In genomic region chr9:127224178-127224882, GRCh38 we compare ENCODE assay signal across 8 cellular contexts. TPM values are rescaled to one million over a fixed set of nuclear protein-coding genes. Genes with fewer than 3 reads are reported as not detected.
DNase-seq lines count a peak whose midpoint lies in the region; ATAC-seq and TF ChIP-seq lines count a peak whose summit lies in the region.

No MANE protein-coding gene starts in this region.

- H3K27ac ChIP-seq in left lung, result peak overlapping the region; percentile 62 to 68

- DNase-seq in AG08395 (ENCODE audit: low spot score), result peak; percentile 74
- peak; percentile 79 for DNase-seq in NCI-H460 (ENCODE audit: extremely low read depth, low read depth)
- DNase-seq in activated CD4-positive, alpha-beta T cell treated with anti-CD3 and anti-CD28 coated beads, Interleukin-2, amount 50 U/mL, for 24 hours (ENCODE audit: low read depth in 1 of 2, low spot score in 1 of 2), result peak; percentile 75 to 79
- peak; percentile 49 for DNase-seq in dedifferentiated amniotic fluid mesenchymal stem cell (ENCODE audit: extremely low spot score)
- peak; percentile 92 to 96 for DNase-seq in left lung
- peak; percentile 90 for DNase-seq in stimulated activated CD4-positive, alpha-beta T cell treated with anti-CD3 and anti-CD28 coated beads, Interleukin-1b, Interleukin-23, amount 100 ng/mL, for 48 hours

- no peak for TF ChIP-seq CTCF in left lung (IDR thresholded peaks at IDR 0.05)

- H3K36me3 ChIP-seq in left lung, result no peaks in the 10 kb centered on the region

- TF ChIP-seq POLR2A in GM18951 (IDR thresholded peaks at IDR 0.05; ENCODE audit: extremely low read depth, insufficient read depth, insufficient read length), result peak; percentile 31

- no peaks in the 10 kb centered on the region for H3K9me3 ChIP-seq in left lung

- H3K27me3 ChIP-seq in left lung, result peaks cover 0 to 25% of the 10 kb centered on the region in 2 donors

- in situ Hi-C loops in GM18951 (cut with MboI; ENCODE audit: low sequenced_read_pairs, unreplicated experiment), result no loop called here

- H3K4me3 ChIP-seq in left lung, result peak overlapping the region; percentile 41 to 75

- intact Hi-C loops in left lung (cut with DNase I), result no loop called here

- peaks cover 0 to 11% of the 10 kb centered on the region in 2 donors for H3K4me1 ChIP-seq in left lung

- ATAC-seq in HG03175 (IDR thresholded peaks at IDR 0.05; ENCODE audit: unreplicated experiment) (peak; percentile 58), left lung (peak; percentile 79)

RNA-seq across cellular contexts. Expression of gene GARNL3, which starts 40.2 kb away (rescaled TPM):
- total RNA-seq in NCI-H460 (2014; rRNA removed; shearing (Covaris generic)), result 2.9 and 5.6 TPM in 2 replicates
- 21.7 and 42.8 TPM in 2 replicates for polyA plus RNA-seq in NCI-H460 (2014; cell fraction: nucleus; rRNA removed)
- total RNA-seq in left lung, result 1 to 10 TPM; 7.4 to 8.0 TPM

Comparison
In these comparisons a context has a peak if more than half of its experiments do, and no peak if none do; other contexts are left out.
1. Peak in every context shown above with its lines: DNase-seq, ATAC-seq, H3K4me3 ChIP-seq and H3K27ac ChIP-seq.